In genomic region chr5:135833961-135834638, GRCh38 we compare ENCODE assay signal across 1 cellular context.
TF ChIP-seq lines count a peak whose summit lies in the region.

No MANE protein-coding gene starts in this region.

TF ChIP-seq in HepG2, 621 proteins besides CTCF, POLR2A, EP300 and RAD21 (continued from another document and continues in another):
- TF ChIP-seq, protein P1, sequence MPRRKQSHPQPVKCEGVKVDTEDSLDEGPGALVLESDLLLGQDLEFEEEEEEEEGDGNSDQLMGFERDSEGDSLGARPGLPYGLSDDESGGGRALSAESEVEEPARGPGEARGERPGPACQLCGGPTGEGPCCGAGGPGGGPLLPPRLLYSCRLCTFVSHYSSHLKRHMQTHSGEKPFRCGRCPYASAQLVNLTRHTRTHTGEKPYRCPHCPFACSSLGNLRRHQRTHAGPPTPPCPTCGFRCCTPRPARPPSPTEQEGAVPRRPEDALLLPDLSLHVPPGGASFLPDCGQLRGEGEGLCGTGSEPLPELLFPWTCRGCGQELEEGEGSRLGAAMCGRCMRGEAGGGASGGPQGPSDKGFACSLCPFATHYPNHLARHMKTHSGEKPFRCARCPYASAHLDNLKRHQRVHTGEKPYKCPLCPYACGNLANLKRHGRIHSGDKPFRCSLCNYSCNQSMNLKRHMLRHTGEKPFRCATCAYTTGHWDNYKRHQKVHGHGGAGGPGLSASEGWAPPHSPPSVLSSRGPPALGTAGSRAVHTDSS (CRISPR knock-in tag; conservative IDR thresholded peaks at IDR 0.05), result no peak
- TF ChIP-seq, protein P2, sequence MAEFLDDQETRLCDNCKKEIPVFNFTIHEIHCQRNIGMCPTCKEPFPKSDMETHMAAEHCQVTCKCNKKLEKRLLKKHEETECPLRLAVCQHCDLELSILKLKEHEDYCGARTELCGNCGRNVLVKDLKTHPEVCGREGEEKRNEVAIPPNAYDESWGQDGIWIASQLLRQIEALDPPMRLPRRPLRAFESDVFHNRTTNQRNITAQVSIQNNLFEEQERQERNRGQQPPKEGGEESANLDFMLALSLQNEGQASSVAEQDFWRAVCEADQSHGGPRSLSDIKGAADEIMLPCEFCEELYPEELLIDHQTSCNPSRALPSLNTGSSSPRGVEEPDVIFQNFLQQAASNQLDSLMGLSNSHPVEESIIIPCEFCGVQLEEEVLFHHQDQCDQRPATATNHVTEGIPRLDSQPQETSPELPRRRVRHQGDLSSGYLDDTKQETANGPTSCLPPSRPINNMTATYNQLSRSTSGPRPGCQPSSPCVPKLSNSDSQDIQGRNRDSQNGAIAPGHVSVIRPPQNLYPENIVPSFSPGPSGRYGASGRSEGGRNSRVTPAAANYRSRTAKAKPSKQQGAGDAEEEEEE (CRISPR knock-in tag; IDR thresholded peaks at IDR 0.05; ENCODE audit: borderline replicate concordance), result no peak
- TF ChIP-seq ZFP36L1 (CRISPR knock-in tag; IDR thresholded peaks at IDR 0.05), result no peak
- no peak for TF ChIP-seq NCOA1 (CRISPR knock-in tag; IDR thresholded peaks at IDR 0.05)
- TF ChIP-seq ZFAT (CRISPR knock-in tag; conservative IDR thresholded peaks at IDR 0.05), result no peak
- no peak for TF ChIP-seq ZNF619 (CRISPR knock-in tag; IDR thresholded peaks at IDR 0.05)
- TF ChIP-seq MYPOP (CRISPR knock-in tag; IDR thresholded peaks at IDR 0.05), result no peak
- TF ChIP-seq YEATS2 (CRISPR knock-in tag; IDR thresholded peaks at IDR 0.05; ENCODE audit: borderline replicate concordance), result 0 out of 2 replicates have a peak, but pooled peaks have one; percentile 15
- TF ChIP-seq ZNF414 (CRISPR knock-in tag; IDR thresholded peaks at IDR 0.05), result no peak
- TF ChIP-seq CBX5 (CRISPR knock-in tag; IDR thresholded peaks at IDR 0.05; ENCODE audit: borderline replicate concordance), result no peak
- no peak for TF ChIP-seq BORCS8-MEF2B (CRISPR knock-in tag; IDR thresholded peaks at IDR 0.05)
- no peak for TF ChIP-seq GATAD1 (CRISPR knock-in tag; IDR thresholded peaks at IDR 0.05)
- TF ChIP-seq ZNF710 (CRISPR knock-in tag; IDR thresholded peaks at IDR 0.05; ENCODE audit: borderline replicate concordance), result 0 out of 2 replicates have a peak, but pooled peaks have one; percentile 17
- TF ChIP-seq, protein P3, sequence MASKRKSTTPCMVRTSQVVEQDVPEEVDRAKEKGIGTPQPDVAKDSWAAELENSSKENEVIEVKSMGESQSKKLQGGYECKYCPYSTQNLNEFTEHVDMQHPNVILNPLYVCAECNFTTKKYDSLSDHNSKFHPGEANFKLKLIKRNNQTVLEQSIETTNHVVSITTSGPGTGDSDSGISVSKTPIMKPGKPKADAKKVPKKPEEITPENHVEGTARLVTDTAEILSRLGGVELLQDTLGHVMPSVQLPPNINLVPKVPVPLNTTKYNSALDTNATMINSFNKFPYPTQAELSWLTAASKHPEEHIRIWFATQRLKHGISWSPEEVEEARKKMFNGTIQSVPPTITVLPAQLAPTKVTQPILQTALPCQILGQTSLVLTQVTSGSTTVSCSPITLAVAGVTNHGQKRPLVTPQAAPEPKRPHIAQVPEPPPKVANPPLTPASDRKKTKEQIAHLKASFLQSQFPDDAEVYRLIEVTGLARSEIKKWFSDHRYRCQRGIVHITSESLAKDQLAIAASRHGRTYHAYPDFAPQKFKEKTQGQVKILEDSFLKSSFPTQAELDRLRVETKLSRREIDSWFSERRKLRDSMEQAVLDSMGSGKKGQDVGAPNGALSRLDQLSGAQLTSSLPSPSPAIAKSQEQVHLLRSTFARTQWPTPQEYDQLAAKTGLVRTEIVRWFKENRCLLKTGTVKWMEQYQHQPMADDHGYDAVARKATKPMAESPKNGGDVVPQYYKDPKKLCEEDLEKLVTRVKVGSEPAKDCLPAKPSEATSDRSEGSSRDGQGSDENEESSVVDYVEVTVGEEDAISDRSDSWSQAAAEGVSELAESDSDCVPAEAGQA (IDR thresholded peaks at IDR 0.05; ENCODE audit: low read depth), result no peak
- TF ChIP-seq, protein P3 (CRISPR knock-in tag; IDR thresholded peaks at IDR 0.05; ENCODE audit: borderline replicate concordance), result no peak
- TF ChIP-seq, protein P4, sequence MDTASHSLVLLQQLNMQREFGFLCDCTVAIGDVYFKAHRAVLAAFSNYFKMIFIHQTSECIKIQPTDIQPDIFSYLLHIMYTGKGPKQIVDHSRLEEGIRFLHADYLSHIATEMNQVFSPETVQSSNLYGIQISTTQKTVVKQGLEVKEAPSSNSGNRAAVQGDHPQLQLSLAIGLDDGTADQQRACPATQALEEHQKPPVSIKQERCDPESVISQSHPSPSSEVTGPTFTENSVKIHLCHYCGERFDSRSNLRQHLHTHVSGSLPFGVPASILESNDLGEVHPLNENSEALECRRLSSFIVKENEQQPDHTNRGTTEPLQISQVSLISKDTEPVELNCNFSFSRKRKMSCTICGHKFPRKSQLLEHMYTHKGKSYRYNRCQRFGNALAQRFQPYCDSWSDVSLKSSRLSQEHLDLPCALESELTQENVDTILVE (CRISPR knock-in tag; IDR thresholded peaks at IDR 0.05), result no peak
- no peak for TF ChIP-seq ZNF251 (CRISPR knock-in tag; IDR thresholded peaks at IDR 0.05)
- peak in 1 of 2 experiments; percentile 32; a peak in 1 of 4 replicates for TF ChIP-seq MAFK (conservative IDR thresholded peaks at IDR 0.05 in 1 of 2, IDR thresholded peaks at IDR 0.05 in 1 of 2; ENCODE audit: low read length in 2 of 2)
- TF ChIP-seq, protein P5, sequence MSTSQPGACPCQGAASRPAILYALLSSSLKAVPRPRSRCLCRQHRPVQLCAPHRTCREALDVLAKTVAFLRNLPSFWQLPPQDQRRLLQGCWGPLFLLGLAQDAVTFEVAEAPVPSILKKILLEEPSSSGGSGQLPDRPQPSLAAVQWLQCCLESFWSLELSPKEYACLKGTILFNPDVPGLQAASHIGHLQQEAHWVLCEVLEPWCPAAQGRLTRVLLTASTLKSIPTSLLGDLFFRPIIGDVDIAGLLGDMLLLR (CRISPR knock-in tag; IDR thresholded peaks at IDR 0.05), result no peak
- no peak for TF ChIP-seq HNF4G (IDR thresholded peaks at IDR 0.05; ENCODE audit: borderline replicate concordance, low read depth, low read length)
- TF ChIP-seq HNF4G (CRISPR knock-in tag; IDR thresholded peaks at IDR 0.05; ENCODE audit: borderline replicate concordance, low read depth), result no peak
- no peak for TF ChIP-seq E2F1 (CRISPR knock-in tag; IDR thresholded peaks at IDR 0.05)
- no peak for TF ChIP-seq ZNF235 (CRISPR knock-in tag; IDR thresholded peaks at IDR 0.05; ENCODE audit: borderline replicate concordance)
- TF ChIP-seq, protein P6, sequence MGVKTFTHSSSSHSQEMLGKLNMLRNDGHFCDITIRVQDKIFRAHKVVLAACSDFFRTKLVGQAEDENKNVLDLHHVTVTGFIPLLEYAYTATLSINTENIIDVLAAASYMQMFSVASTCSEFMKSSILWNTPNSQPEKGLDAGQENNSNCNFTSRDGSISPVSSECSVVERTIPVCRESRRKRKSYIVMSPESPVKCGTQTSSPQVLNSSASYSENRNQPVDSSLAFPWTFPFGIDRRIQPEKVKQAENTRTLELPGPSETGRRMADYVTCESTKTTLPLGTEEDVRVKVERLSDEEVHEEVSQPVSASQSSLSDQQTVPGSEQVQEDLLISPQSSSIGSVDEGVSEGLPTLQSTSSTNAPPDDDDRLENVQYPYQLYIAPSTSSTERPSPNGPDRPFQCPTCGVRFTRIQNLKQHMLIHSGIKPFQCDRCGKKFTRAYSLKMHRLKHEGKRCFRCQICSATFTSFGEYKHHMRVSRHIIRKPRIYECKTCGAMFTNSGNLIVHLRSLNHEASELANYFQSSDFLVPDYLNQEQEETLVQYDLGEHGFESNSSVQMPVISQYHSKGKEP (CRISPR knock-in tag; IDR thresholded peaks at IDR 0.05), result no peak
- 0 out of 2 replicates have a peak, but pooled peaks have one; percentile 17 for TF ChIP-seq HIVEP1 (CRISPR knock-in tag; IDR thresholded peaks at IDR 0.05)
- TF ChIP-seq ZNF589 (CRISPR knock-in tag; conservative IDR thresholded peaks at IDR 0.05), result no peak
- TF ChIP-seq RARA (CRISPR knock-in tag; IDR thresholded peaks at IDR 0.05), result no peak
- TF ChIP-seq ATM (IDR thresholded peaks at IDR 0.05; ENCODE audit: borderline replicate concordance), result no peak
- no peak for TF ChIP-seq HOXA7 (CRISPR knock-in tag; IDR thresholded peaks at IDR 0.05)
- no peak for TF ChIP-seq ZFP90 (CRISPR knock-in tag; IDR thresholded peaks at IDR 0.05; ENCODE audit: borderline replicate concordance)
- TF ChIP-seq ZNF430 (CRISPR knock-in tag; IDR thresholded peaks at IDR 0.05), result no peak
- no peak for TF ChIP-seq ZNF776 (CRISPR knock-in tag; IDR thresholded peaks at IDR 0.05)
- no peak for TF ChIP-seq SMYD3 (CRISPR knock-in tag; IDR thresholded peaks at IDR 0.05)
- no peak for TF ChIP-seq DZIP1 (CRISPR knock-in tag; IDR thresholded peaks at IDR 0.05)
- no peak for TF ChIP-seq ZNF75D (CRISPR knock-in tag; IDR thresholded peaks at IDR 0.05; ENCODE audit: borderline replicate concordance)
- TF ChIP-seq, protein P7, sequence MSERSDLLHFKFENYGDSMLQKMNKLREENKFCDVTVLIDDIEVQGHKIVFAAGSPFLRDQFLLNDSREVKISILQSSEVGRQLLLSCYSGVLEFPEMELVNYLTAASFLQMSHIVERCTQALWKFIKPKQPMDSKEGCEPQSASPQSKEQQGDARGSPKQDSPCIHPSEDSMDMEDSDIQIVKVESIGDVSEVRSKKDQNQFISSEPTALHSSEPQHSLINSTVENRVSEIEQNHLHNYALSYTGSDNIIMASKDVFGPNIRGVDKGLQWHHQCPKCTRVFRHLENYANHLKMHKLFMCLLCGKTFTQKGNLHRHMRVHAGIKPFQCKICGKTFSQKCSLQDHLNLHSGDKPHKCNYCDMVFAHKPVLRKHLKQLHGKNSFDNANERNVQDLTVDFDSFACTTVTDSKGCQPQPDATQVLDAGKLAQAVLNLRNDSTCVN (CRISPR knock-in tag; IDR thresholded peaks at IDR 0.05; ENCODE audit: borderline replicate concordance), result no peak
- TF ChIP-seq POLR2AphosphoS2 (IDR thresholded peaks at IDR 0.05; ENCODE audit: low read depth, low read length), result no peak
